ENCODE assay signal across 24 cellular contexts in the genomic region with DNA sequence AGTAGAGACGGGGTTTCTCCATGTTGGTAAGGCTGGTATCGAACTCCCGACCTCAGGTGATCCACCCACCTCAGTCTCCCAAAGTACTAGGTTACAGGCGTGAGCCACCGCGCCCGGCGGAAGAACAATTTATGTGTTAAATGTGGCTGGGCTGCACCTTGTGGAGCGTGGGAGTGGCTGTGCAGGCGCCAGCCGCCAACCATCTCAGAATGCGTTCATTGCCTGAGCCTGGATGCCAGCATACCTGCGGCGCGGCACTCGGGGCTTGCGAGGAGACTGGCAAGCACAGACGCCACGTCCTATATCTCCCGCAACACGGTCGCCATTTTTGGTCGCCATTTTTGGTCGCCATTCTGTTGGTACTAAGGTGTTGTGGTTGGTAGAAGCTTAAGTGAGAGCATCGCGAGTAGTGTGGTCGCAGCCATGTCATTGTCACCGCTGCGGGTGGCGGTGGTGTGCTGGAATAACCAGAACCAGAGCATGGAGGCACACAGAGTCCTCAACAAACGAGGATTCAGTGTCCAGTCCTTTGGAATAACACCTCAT.
"Had no signal": no experiment of that assay in that cellular context is flagged by ENCODE, and none has a peak within 500 bp of the region (broad histone marks: within the 10 kb centered on the region; RNA-seq: fewer than 3 reads in every experiment).

No MANE protein-coding gene starts in this region.

- H3K27ac Mint-ChIP-seq: naive thymus-derived CD8-positive, alpha-beta T cell; nephron; stimulated activated effector memory CD8-positive, alpha-beta T cell treated with anti-CD3 and anti-CD28 coated beads, Interleukin-12 subunit alpha, Interleukin-12 subunit beta, amount 100 ng/mL, for 72 hours; stimulated activated naive CD8-positive, alpha-beta T cell treated with anti-CD3 and anti-CD28 coated beads, Interleukin-15, Interleukin-2, amounts not matched to agents 100 ng/mL and 50 ng/mL, for 24 hours had no signal

- H3K9me3 Mint-ChIP-seq: nephron; neural crest cell; stimulated activated effector memory CD8-positive, alpha-beta T cell treated with anti-CD3 and anti-CD28 coated beads, Interleukin-12 subunit alpha, Interleukin-12 subunit beta, amount 100 ng/mL, for 72 hours; stimulated activated naive CD8-positive, alpha-beta T cell treated with anti-CD3 and anti-CD28 coated beads, Interleukin-15, Interleukin-2, amounts not matched to agents 100 ng/mL and 50 ng/mL, for 24 hours had no signal

- H3K4me3 ChIP-seq: left lung, lower lobe of right lung, pancreas, psoas muscle, skin epidermis, suprapubic skin, thoracic aorta, tibial artery, upper lobe of right lung had no signal

- H3K4me1 Mint-ChIP-seq: naive thymus-derived CD8-positive, alpha-beta T cell; nephron; neural crest cell; stimulated activated effector memory CD8-positive, alpha-beta T cell treated with anti-CD3 and anti-CD28 coated beads, Interleukin-12 subunit alpha, Interleukin-12 subunit beta, amount 100 ng/mL, for 72 hours had no signal

- H3K36me3 Mint-ChIP-seq: naive thymus-derived CD8-positive, alpha-beta T cell; stimulated activated effector memory CD8-positive, alpha-beta T cell treated with anti-CD3 and anti-CD28 coated beads, Interleukin-12 subunit alpha, Interleukin-12 subunit beta, amount 100 ng/mL, for 72 hours had no signal

- ATAC-seq: left colon; left lung; lower lobe of right lung; naive thymus-derived CD8-positive, alpha-beta T cell; pancreas; psoas muscle; sciatic nerve; stimulated activated effector memory CD8-positive, alpha-beta T cell treated with anti-CD3 and anti-CD28 coated beads, Interleukin-12 subunit alpha, Interleukin-12 subunit beta, amount 100 ng/mL, for 72 hours; upper lobe of right lung had no signal

- H3K4me3 Mint-ChIP-seq: naive thymus-derived CD8-positive, alpha-beta T cell; nephron; neural crest cell; stimulated activated effector memory CD8-positive, alpha-beta T cell treated with anti-CD3 and anti-CD28 coated beads, Interleukin-12 subunit alpha, Interleukin-12 subunit beta, amount 100 ng/mL, for 72 hours; stimulated activated naive CD8-positive, alpha-beta T cell treated with anti-CD3 and anti-CD28 coated beads, Interleukin-15, Interleukin-2, amounts not matched to agents 100 ng/mL and 50 ng/mL, for 24 hours had no signal

- FAIRE-seq: keratinocyte, pancreas, urothelium cell line had no signal

- H3K36me3 ChIP-seq: left lung, lower lobe of right lung, pancreas, suprapubic skin, thoracic aorta, tibial artery, upper lobe of right lung had no signal

- H3K4me1 ChIP-seq: left lung, lower lobe of right lung, pancreas, psoas muscle, suprapubic skin, tibial artery, upper lobe of right lung had no signal

- H3K9me3 ChIP-seq: left lung, lower lobe of right lung, pancreas, psoas muscle, suprapubic skin, thoracic aorta, tibial artery, upper lobe of right lung had no signal

- DNase-seq: hippocampal formation; left colon; lower lobe of right lung; mammary epithelial cell; mesenchymal stem cell; naive thymus-derived CD8-positive, alpha-beta T cell; nucleus accumbens; psoas muscle; stimulated activated CD4-positive, alpha-beta T cell treated with anti-CD3 and anti-CD28 coated beads, Interleukin-4, amount 100 ng/mL, for 24 hours; stimulated activated naive CD4-positive, alpha-beta T cell; tibial artery; upper lobe of right lung had no signal

- H3K27me3 Mint-ChIP-seq: naive thymus-derived CD8-positive, alpha-beta T cell; stimulated activated naive CD8-positive, alpha-beta T cell treated with anti-CD3 and anti-CD28 coated beads, Interleukin-15, Interleukin-2, amounts not matched to agents 100 ng/mL and 50 ng/mL, for 24 hours had no signal

- H3K27me3 ChIP-seq: left lung, pancreas, suprapubic skin, tibial artery, upper lobe of right lung had no signal

- H3K27ac ChIP-seq: left lung, lower lobe of right lung, pancreas, psoas muscle, skin epidermis, suprapubic skin, thoracic aorta, tibial artery, upper lobe of right lung had no signal
